In genomic region chr1:236058141-236058626, GRCh38 we compare ENCODE assay signal across 10 cellular contexts. TPM values are rescaled to one million over a fixed set of nuclear protein-coding genes. Genes with fewer than 3 reads are reported as not detected.
DNase-seq lines count a peak whose midpoint lies in the region; ATAC-seq and TF ChIP-seq lines count a peak whose summit lies in the region.
"Had no signal": no experiment of that assay in that cellular context is flagged by ENCODE, and none has a peak within 500 bp of the region (broad histone marks: within the 10 kb centered on the region; RNA-seq: fewer than 3 reads in every experiment).

No MANE protein-coding gene starts in this region.

- peaks cover 31 to 79% (median 75%) of the 10 kb centered on the region in 4 donors for H3K4me1 ChIP-seq in esophagus muscularis mucosa
- H3K4me1 ChIP-seq in suprapubic skin: peaks cover 22% of the 10 kb centered on the region

- intact Hi-C loops in activated CD4-positive, alpha-beta T cell treated with anti-CD3 and anti-CD28 coated beads for 36 hours (cut with DNase I, micrococcal nuclease): no loop called here
- intact Hi-C loops in esophagus muscularis mucosa (cut with DNase I): no loop called here
- intact Hi-C loops in activated T-helper 1 cell treated with anti-CD3 and anti-CD28 coated beads, Interleukin-12 subunit alpha, Interleukin-12 subunit beta, Interleukin-2, Interleukin-4 antibody, amounts not matched to agents 30 ng/mL and 10 ng/mL and 1 ng/mL, durations not matched to agents 14 hours and 24 hours and 36 hours (cut with micrococcal nuclease): loop anchor here (1.0 kb wide), 1 partner anchor 8 kb away; no protein-coding TSS in a partner anchor

- TF ChIP-seq CTCF in esophagus muscularis mucosa (IDR thresholded peaks at IDR 0.05) (no peak), suprapubic skin (IDR thresholded peaks at IDR 0.05) (no peak)

- peak overlapping the region; percentile 28 to 85 (median 35) for H3K4me3 ChIP-seq in esophagus muscularis mucosa
- H3K4me3 ChIP-seq in suprapubic skin: peak overlapping the region; percentile 3

- H3K9me3 Mint-ChIP-seq in activated CD4-positive, alpha-beta T cell treated with anti-CD3 and anti-CD28 coated beads for 36 hours (ENCODE audit: low read depth): no peaks in the 10 kb centered on the region
- peaks cover 6% of the 10 kb centered on the region for H3K9me3 Mint-ChIP-seq in activated T-helper 1 cell treated with anti-CD3 and anti-CD28 coated beads, Interleukin-12 subunit alpha, Interleukin-12 subunit beta, Interleukin-2, Interleukin-4 antibody, amounts not matched to agents 30 ng/mL and 10 ng/mL and 1 ng/mL, durations not matched to agents 14 hours and 24 hours and 36 hours

- POLR2A ChIA-PET in activated CD4-positive, alpha-beta T cell treated with anti-CD3 and anti-CD28 coated beads for 36 hours (lab: Charles Lee): no interaction called here

- no peak overlapping the region for H3K27ac Mint-ChIP-seq in activated CD4-positive, alpha-beta T cell treated with anti-CD3 and anti-CD28 coated beads for 36 hours
- H3K27ac Mint-ChIP-seq in activated T-helper 1 cell treated with anti-CD3 and anti-CD28 coated beads, Interleukin-12 subunit alpha, Interleukin-12 subunit beta, Interleukin-2, Interleukin-4 antibody, amounts not matched to agents 30 ng/mL and 10 ng/mL and 1 ng/mL, durations not matched to agents 14 hours and 24 hours and 36 hours: no peak overlapping the region

- WGBS in esophagus muscularis mucosa: 32% methylated on average over 3 of the region's 3 CpGs
- 23% methylated on average over 3 of the region's 3 CpGs for WGBS in suprapubic skin

- H3K36me3 ChIP-seq in esophagus muscularis mucosa: peaks cover 0 to 31% (median 11%) of the 10 kb centered on the region in 4 donors
- H3K36me3 ChIP-seq in suprapubic skin: no peaks in the 10 kb centered on the region

- TF ChIP-seq EP300 in esophagus muscularis mucosa (IDR thresholded peaks at IDR 0.05): no peak
- no peak for TF ChIP-seq EP300 in suprapubic skin (IDR thresholded peaks at IDR 0.05)

- H3K4me1 Mint-ChIP-seq in activated CD4-positive, alpha-beta T cell treated with anti-CD3 and anti-CD28 coated beads for 36 hours: peaks cover 7% of the 10 kb centered on the region
- H3K4me1 Mint-ChIP-seq in activated T-helper 1 cell treated with anti-CD3 and anti-CD28 coated beads, Interleukin-12 subunit alpha, Interleukin-12 subunit beta, Interleukin-2, Interleukin-4 antibody, amounts not matched to agents 30 ng/mL and 10 ng/mL and 1 ng/mL, durations not matched to agents 14 hours and 24 hours and 36 hours (ENCODE audit: low read depth): peaks cover 12% of the 10 kb centered on the region

- no peak overlapping the region for H3K4me3 Mint-ChIP-seq in activated CD4-positive, alpha-beta T cell treated with anti-CD3 and anti-CD28 coated beads for 36 hours
- no peak overlapping the region for H3K4me3 Mint-ChIP-seq in activated T-helper 1 cell treated with anti-CD3 and anti-CD28 coated beads, Interleukin-12 subunit alpha, Interleukin-12 subunit beta, Interleukin-2, Interleukin-4 antibody, amounts not matched to agents 30 ng/mL and 10 ng/mL and 1 ng/mL, durations not matched to agents 14 hours and 24 hours and 36 hours

- H3K36me3 Mint-ChIP-seq in activated CD4-positive, alpha-beta T cell treated with anti-CD3 and anti-CD28 coated beads for 36 hours (ENCODE audit: low read depth): no peaks in the 10 kb centered on the region
- H3K36me3 Mint-ChIP-seq in activated T-helper 1 cell treated with anti-CD3 and anti-CD28 coated beads, Interleukin-12 subunit alpha, Interleukin-12 subunit beta, Interleukin-2, Interleukin-4 antibody, amounts not matched to agents 30 ng/mL and 10 ng/mL and 1 ng/mL, durations not matched to agents 14 hours and 24 hours and 36 hours (ENCODE audit: low read depth): peaks cover 1% of the 10 kb centered on the region

- no peak for TF ChIP-seq POLR2A in esophagus muscularis mucosa (IDR thresholded peaks at IDR 0.05; ENCODE audit: low read depth)
- TF ChIP-seq POLR2A in suprapubic skin (IDR thresholded peaks at IDR 0.05): no peak

- ATAC-seq in activated CD4-positive, alpha-beta T cell treated with anti-CD3 and anti-CD28 coated beads for 36 hours: peak; percentile 69
- peak; percentile 85 for ATAC-seq in HG03108 (IDR thresholded peaks at IDR 0.05; ENCODE audit: unreplicated experiment)

- H3K27me3 ChIP-seq in esophagus muscularis mucosa (no peaks in the 10 kb centered on the region), suprapubic skin (no peaks in the 10 kb centered on the region)

- peaks cover 24% of the 10 kb centered on the region for H3K27me3 Mint-ChIP-seq in activated CD4-positive, alpha-beta T cell treated with anti-CD3 and anti-CD28 coated beads for 36 hours
- peaks cover 33% of the 10 kb centered on the region for H3K27me3 Mint-ChIP-seq in activated T-helper 1 cell treated with anti-CD3 and anti-CD28 coated beads, Interleukin-12 subunit alpha, Interleukin-12 subunit beta, Interleukin-2, Interleukin-4 antibody, amounts not matched to agents 30 ng/mL and 10 ng/mL and 1 ng/mL, durations not matched to agents 14 hours and 24 hours and 36 hours (ENCODE audit: insufficient read depth)

- H3K9me3 ChIP-seq in esophagus muscularis mucosa (no peaks in the 10 kb centered on the region), suprapubic skin (no peaks in the 10 kb centered on the region)

- CTCF ChIA-PET in activated CD4-positive, alpha-beta T cell treated with anti-CD3 and anti-CD28 coated beads for 36 hours (lab: Charles Lee): interaction anchor here (1.0 kb wide), 1 partner anchor 28 kb away, joined by 4 read pairs; no protein-coding TSS in a partner anchor

- H3K27ac ChIP-seq in esophagus muscularis mucosa (replicated peaks in 1 of 4) (peak overlapping the region; percentile 67 to 99 (median 92)), suprapubic skin (peak overlapping the region; percentile 27)
- H3K27ac ChIP-seq: C4-2B, VCaP had no signal

- DNase-seq in activated CD4-positive, alpha-beta T cell treated with anti-CD3 and anti-CD28 coated beads for 36 hours: no peak
- DNase-seq in activated CD4-positive, alpha-beta T cell treated with anti-CD3 and anti-CD28 coated beads, Interleukin-2, amount 50 U/mL, for 48 hours: no peak
- DNase-seq in esophagus muscularis mucosa (ENCODE audit: extremely low spot score) (no peak), suprapubic skin (ENCODE audit: low spot score in 2 of 2) (no peak), NCI-H1930 (lab: John Stamatoyannopoulos, UW) (no peak)
- no peak for DNase-seq in stimulated activated CD4-positive, alpha-beta T cell treated with anti-CD3 and anti-CD28 coated beads, Interleukin-1b, Interleukin-23, amount 100 ng/mL, for 48 hours
- DNase-seq in activated T-helper 1 cell treated with anti-CD3 and anti-CD28 coated beads, Interleukin-12 subunit alpha, Interleukin-12 subunit beta, Interleukin-2, Interleukin-4 antibody, amounts not matched to agents 30 ng/mL and 10 ng/mL and 1 ng/mL, durations not matched to agents 14 hours and 24 hours and 36 hours (ENCODE audit: low spot score): no peak

RNA-seq across cellular contexts. Expression of gene NID1, which starts 6.7 kb away (rescaled TPM):
- under 1 TPM; 0.07 to 0.14 TPM for total RNA-seq in activated CD4-positive, alpha-beta T cell treated with anti-CD3 and anti-CD28 coated beads for 36 hours
- 100 to 1,000 TPM; 187 to 390 (median 287) TPM for total RNA-seq in esophagus muscularis mucosa
- 10 to 100 TPM; 27.9 to 48.4 (median 32.3) TPM for total RNA-seq in suprapubic skin
- 0.44 and 0.65 TPM in 2 replicates for total RNA-seq in activated T-helper 1 cell treated with anti-CD3 and anti-CD28 coated beads, Interleukin-12 subunit alpha, Interleukin-12 subunit beta, Interleukin-2, Interleukin-4 antibody, amounts not matched to agents 30 ng/mL and 10 ng/mL and 1 ng/mL, durations not matched to agents 14 hours and 24 hours and 36 hours

Comparison
In these comparisons a context has a peak if more than half of its experiments do, and no peak if none do; other contexts are left out.
1. RNA of gene NID1, which starts 6.7 kb away (total RNA-seq): 187 to 390 TPM in esophagus muscularis mucosa and 27.9 to 48.4 TPM in suprapubic skin; 0.44 to 0.65 TPM in activated T-helper 1 cell treated with anti-CD3 and anti-CD28 coated beads, Interleukin-12 subunit alpha, Interleukin-12 subunit beta, Interleukin-2, Interleukin-4 antibody, amounts not matched to agents 30 ng/mL and 10 ng/mL and 1 ng/mL, durations not matched to agents 14 hours and 24 hours and 36 hours and 0.07 to 0.14 TPM in activated CD4-positive, alpha-beta T cell treated with anti-CD3 and anti-CD28 coated beads for 36 hours; every median in the first group is over 10 times any median in the second.